In the genomic region with DNA sequence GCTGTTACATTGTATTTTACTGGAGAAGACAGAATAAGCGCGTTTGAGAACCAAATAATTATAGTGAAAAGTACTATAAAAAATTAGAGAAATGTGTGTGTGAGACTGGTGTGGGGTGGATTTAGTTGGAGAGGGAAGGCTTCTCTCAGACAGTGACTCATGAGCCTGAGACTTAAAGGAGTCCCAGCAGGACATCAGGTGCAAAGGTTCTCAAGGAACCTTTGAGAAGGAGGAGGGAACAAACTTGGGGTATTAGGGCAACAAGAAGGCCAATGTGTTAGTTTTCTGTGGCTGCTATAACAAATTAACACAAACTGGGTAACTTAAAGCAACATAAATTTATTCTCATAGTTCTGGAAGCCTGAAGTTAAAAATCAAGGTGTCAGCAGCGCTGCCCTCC, we compare ENCODE assay signal across 28 cellular contexts. TPM values are rescaled to one million over a fixed set of nuclear protein-coding genes. Genes with fewer than 3 reads are reported as not detected.
"Had no signal": no experiment of that assay in that cellular context is flagged by ENCODE, and none has a peak within 500 bp of the region (broad histone marks: within the 10 kb centered on the region; RNA-seq: fewer than 3 reads in every experiment).

No MANE protein-coding gene starts in this region.

- H3K4me1 ChIP-seq: esophagus squamous epithelium, heart right ventricle, prostate gland, right atrium auricular region, tibial nerve had no signal

- DNase-seq: activated CD4-positive, alpha-beta T cell treated with anti-CD3 and anti-CD28 coated beads for 4 hours; activated CD4-positive, alpha-beta T cell treated with anti-CD3 and anti-CD28 coated beads, Interleukin-2, amount 50 U/mL, for 4 hours; activated CD8-positive, alpha-beta memory T cell treated with anti-CD3 and anti-CD28 coated beads, Interleukin-2, amount 50 U/mL, for 48 hours; activated gamma-delta T cell treated with Interleukin-2 at 50 U/mL for 16 hours; activated naive CD4-positive, alpha-beta T cell treated with anti-CD3 and anti-CD28 coated beads, Interleukin-2, amount 50 U/mL, for 16 hours; activated T-cell treated with anti-CD3 and anti-CD28 coated beads, Interleukin-2, amount 50 U/mL, for 24 hours; amniotic stem cell; central memory CD4-positive, alpha-beta T cell; esophagus squamous epithelium; foreskin melanocyte; heart right ventricle; left colon; mammary epithelial cell; naive B cell; ovary; stimulated activated naive CD4-positive, alpha-beta T cell treated with Interleukin-2 at 50 U/mL for 16 hours had no signal

- H3K9me3 ChIP-seq: esophagus squamous epithelium, heart right ventricle, ovary, prostate gland, right atrium auricular region, tibial nerve had no signal

- H3K36me3 ChIP-seq: esophagus squamous epithelium, heart right ventricle, ovary, prostate gland, right atrium auricular region, tibial nerve had no signal

- H3K4me3 ChIP-seq: esophagus squamous epithelium, heart right ventricle, ovary, prostate gland, right atrium auricular region, tibial nerve had no signal

- H3K27ac ChIP-seq: epithelial cell of prostate, esophagus squamous epithelium, heart right ventricle, ovary, prostate gland, right atrium auricular region, tibial nerve had no signal

- ATAC-seq: activated T-helper 17 cell treated with anti-CD3 and anti-CD28 coated beads, Interleukin-2, amount 50 U/mL, for 72 hours; heart right ventricle; left colon had no signal

- FAIRE-seq: astrocyte, keratinocyte had no signal

- H3K27me3 ChIP-seq: esophagus squamous epithelium, heart right ventricle, ovary, right atrium auricular region, tibial nerve had no signal

RNA-seq across cellular contexts. Expression of gene DDX4, which starts 4.9 kb away (rescaled TPM):
- total RNA-seq: activated CD8-positive, alpha-beta memory T cell treated with anti-CD3 and anti-CD28 coated beads for 36 hours; astrocyte; esophagus squamous epithelium; glomerular endothelial cell; heart right ventricle; left colon; liver; mammary epithelial cell; mesothelial cell of epicardium; ovary; right atrium auricular region; ureter had no signal
- polyA plus RNA-seq: heart right ventricle, liver, mammary epithelial cell had no signal
